Comparison of ENCODE assay signal across 15 cellular contexts in genomic region chr7:133735222-133735621, GRCh38.
DNase-seq lines count a peak whose midpoint lies in the region; ATAC-seq and TF ChIP-seq lines count a peak whose summit lies in the region.
"Had no signal": no experiment of that assay in that cellular context is flagged by ENCODE, and none has a peak within 500 bp of the region (broad histone marks: within the 10 kb centered on the region; RNA-seq: fewer than 3 reads in every experiment).

No MANE protein-coding gene starts in this region.

- no peak overlapping the region for H3K27ac ChIP-seq in ascending aorta

- intact Hi-C loops in ascending aorta (cut with DNase I): no loop called here

- H3K4me3 ChIP-seq in AG10803 (ENCODE audit: low read length) (no peak overlapping the region), epithelial cell of esophagus (ENCODE audit: low read length) (no peak overlapping the region), ascending aorta (no peak overlapping the region)

- no peaks in the 10 kb centered on the region for H3K9me3 ChIP-seq in ascending aorta

- TF ChIP-seq CTCF in AG10803 (conservative IDR thresholded peaks at IDR 0.05; ENCODE audit: low read length): no peak
- TF ChIP-seq CTCF in epithelial cell of esophagus (IDR thresholded peaks at IDR 0.05; ENCODE audit: insufficient read depth, low read depth, low read length, missing control alignments): no peak
- no peak for TF ChIP-seq CTCF in ascending aorta (IDR thresholded peaks at IDR 0.05)

- H3K36me3 ChIP-seq in ascending aorta: no peaks in the 10 kb centered on the region

- H3K4me1 ChIP-seq in ascending aorta: no peaks in the 10 kb centered on the region

- DNase-seq in AG10803 (ENCODE audit: low read depth) (peak; percentile 6), M059J (ENCODE audit: low read depth) (peak; percentile 55), epithelial cell of esophagus (ENCODE audit: low read depth) (peak; percentile 49), iris pigment epithelial cell (ENCODE audit: low read depth) (peak; percentile 61), NCI-H446 treated with DMSO at 0.1 percent for 48 hours (lab: John Stamatoyannopoulos, UW) (no peak), NCI-H1436 (lab: John Stamatoyannopoulos, UW) (no peak), ascending aorta (ENCODE audit: low spot score in 2 of 2) (no peak)
- no peak for DNase-seq in stimulated activated naive CD8-positive, alpha-beta T cell treated with anti-CD3 and anti-CD28 coated beads, Interleukin-15, Interleukin-2, amounts not matched to agents 100 U/mL and 50 U/mL, for 24 hours
- DNase-seq: COR-L47, DMS153, H7, NCI-H1092, NCI-H1694 treated with DMSO at 0.1 percent for 48 hours, NCI-H774, RPMI8226 had no signal

- no peak for ATAC-seq in stimulated activated naive CD8-positive, alpha-beta T cell treated with anti-CD3 and anti-CD28 coated beads, Interleukin-15, Interleukin-2, amounts not matched to agents 100 U/mL and 50 U/mL, for 24 hours

- no peaks in the 10 kb centered on the region for H3K27me3 ChIP-seq in ascending aorta

Comparison
In these comparisons a context has a peak if more than half of its experiments do, and no peak if none do; other contexts are left out.
1. DNase-seq: peak in AG10803 (single experiment), M059J (single experiment), epithelial cell of esophagus (single experiment) and iris pigment epithelial cell (single experiment); none in NCI-H446 treated with DMSO at 0.1 percent for 48 hours (single experiment), NCI-H1436 (single experiment), ascending aorta (0 of 2) and stimulated activated naive CD8-positive, alpha-beta T cell treated with anti-CD3 and anti-CD28 coated beads, Interleukin-15, Interleukin-2, amounts not matched to agents 100 U/mL and 50 U/mL, for 24 hours (single experiment).